Comparison of ENCODE assay signal across 19 cellular contexts in genomic region chr1:248448409-248449074, GRCh38. TPM values are rescaled to one million over a fixed set of nuclear protein-coding genes. Genes with fewer than 3 reads are reported as not detected.
ATAC-seq lines count a peak whose summit lies in the region.
"Not testable (repeated sequence)": the region's sequence is repeated elsewhere in the genome, so short reads cannot be mapped to it uniquely, and the experiment has no call there.
"Had no signal": no experiment of that assay in that cellular context is flagged by ENCODE, and none has a peak within 500 bp of the region (broad histone marks: within the 10 kb centered on the region; RNA-seq: fewer than 3 reads in every experiment).

No MANE protein-coding gene starts in this region.

- H3K27ac Mint-ChIP-seq in activated T-helper 17 cell treated with anti-CD3 and anti-CD28 coated beads, Interleukin-2, amount 50 U/mL, for 72 hours = not testable (repeated sequence)

- ATAC-seq in GM18499 (IDR thresholded peaks at IDR 0.05; ENCODE audit: insufficient read depth, unreplicated experiment) = peak; percentile 45
- ATAC-seq in GM18907 (IDR thresholded peaks at IDR 0.05; ENCODE audit: unreplicated experiment) = peak; percentile 74
- ATAC-seq in GM19455 (IDR thresholded peaks at IDR 0.05; ENCODE audit: unreplicated experiment) = peak; percentile 48
- ATAC-seq in GM21619 (IDR thresholded peaks at IDR 0.05; ENCODE audit: unreplicated experiment) = peak; percentile 45
- ATAC-seq in HG02840 (IDR thresholded peaks at IDR 0.05; ENCODE audit: low FRiP score, unreplicated experiment) = peak; percentile 58
- peak; percentile 42 for ATAC-seq in HG03066 (IDR thresholded peaks at IDR 0.05; ENCODE audit: low read depth, unreplicated experiment)
- ATAC-seq in HG03439 (IDR thresholded peaks at IDR 0.05; ENCODE audit: unreplicated experiment) = peak; percentile 42
- peak; percentile 62 for ATAC-seq in activated T-helper 17 cell treated with anti-CD3 and anti-CD28 coated beads, Interleukin-2, amount 50 U/mL, for 72 hours (replicated peaks)

- not testable (repeated sequence) for H3K9me3 Mint-ChIP-seq in activated T-helper 17 cell treated with anti-CD3 and anti-CD28 coated beads, Interleukin-2, amount 50 U/mL, for 72 hours

- not testable (repeated sequence) for H3K36me3 Mint-ChIP-seq in activated T-helper 17 cell treated with anti-CD3 and anti-CD28 coated beads, Interleukin-2, amount 50 U/mL, for 72 hours (ENCODE audit: low read depth)

- not testable (repeated sequence) for H3K4me3 Mint-ChIP-seq in activated T-helper 17 cell treated with anti-CD3 and anti-CD28 coated beads, Interleukin-2, amount 50 U/mL, for 72 hours

- H3K27me3 Mint-ChIP-seq in activated T-helper 17 cell treated with anti-CD3 and anti-CD28 coated beads, Interleukin-2, amount 50 U/mL, for 72 hours = not testable (repeated sequence)

- not testable (repeated sequence) for H3K4me1 Mint-ChIP-seq in activated T-helper 17 cell treated with anti-CD3 and anti-CD28 coated beads, Interleukin-2, amount 50 U/mL, for 72 hours

RNA-seq across cellular contexts. Expression of gene OR2T2, which starts 3.1 kb away (rescaled TPM):
- total RNA-seq in activated T-helper 17 cell treated with anti-CD3 and anti-CD28 coated beads, Interleukin-2, amount 50 U/mL, for 72 hours = not detected
- total RNA-seq: activated naive CD4-positive, alpha-beta T cell treated with anti-CD3 and anti-CD28 coated beads for 36 hours; Caco-2; fibroblast of lung; glomerular endothelial cell; kidney epithelial cell; lung; MCF 10A; PC-9; pulmonary artery endothelial cell; skeletal muscle tissue; thyroid gland had no signal

RNA-seq across cellular contexts. Expression of gene OR2T3, which starts 24.6 kb away (rescaled TPM):
- not detected for total RNA-seq in activated T-helper 17 cell treated with anti-CD3 and anti-CD28 coated beads, Interleukin-2, amount 50 U/mL, for 72 hours
- total RNA-seq: activated naive CD4-positive, alpha-beta T cell treated with anti-CD3 and anti-CD28 coated beads for 36 hours; Caco-2; fibroblast of lung; glomerular endothelial cell; kidney epithelial cell; lung; MCF 10A; PC-9; pulmonary artery endothelial cell; skeletal muscle tissue; thyroid gland had no signal

RNA-seq across cellular contexts. Expression of gene OR2T5, which starts 39.8 kb away (rescaled TPM):
- total RNA-seq in activated T-helper 17 cell treated with anti-CD3 and anti-CD28 coated beads, Interleukin-2, amount 50 U/mL, for 72 hours = not detected
- total RNA-seq: activated naive CD4-positive, alpha-beta T cell treated with anti-CD3 and anti-CD28 coated beads for 36 hours; Caco-2; fibroblast of lung; glomerular endothelial cell; kidney epithelial cell; lung; MCF 10A; PC-9; pulmonary artery endothelial cell; skeletal muscle tissue; thyroid gland had no signal

RNA-seq across cellular contexts. Expression of gene OR2T1, which starts 45.7 kb away (rescaled TPM):
- not detected for total RNA-seq in activated T-helper 17 cell treated with anti-CD3 and anti-CD28 coated beads, Interleukin-2, amount 50 U/mL, for 72 hours
- total RNA-seq: activated naive CD4-positive, alpha-beta T cell treated with anti-CD3 and anti-CD28 coated beads for 36 hours; Caco-2; fibroblast of lung; glomerular endothelial cell; kidney epithelial cell; lung; MCF 10A; PC-9; pulmonary artery endothelial cell; skeletal muscle tissue; thyroid gland had no signal

RNA-seq across cellular contexts. Expression of gene OR2G6, which starts 59.3 kb away (rescaled TPM):
- not detected for total RNA-seq in activated T-helper 17 cell treated with anti-CD3 and anti-CD28 coated beads, Interleukin-2, amount 50 U/mL, for 72 hours
- total RNA-seq: activated naive CD4-positive, alpha-beta T cell treated with anti-CD3 and anti-CD28 coated beads for 36 hours; Caco-2; fibroblast of lung; glomerular endothelial cell; kidney epithelial cell; lung; MCF 10A; PC-9; pulmonary artery endothelial cell; skeletal muscle tissue; thyroid gland had no signal

Comparison
In these comparisons a context has a peak if more than half of its experiments do, and no peak if none do; other contexts are left out.
1. Peak in every context shown above with its lines: ATAC-seq.